Comparison of ENCODE assay signal across 1 cellular context in genomic region chr20:43350694-43351093, GRCh38.
TF ChIP-seq lines count a peak whose summit lies in the region.

No MANE protein-coding gene starts in this region.

TF ChIP-seq in HEK293, 187 proteins besides CTCF, POLR2A, EP300 and RAD21 (continued from another document):
- TF ChIP-seq ZNF433 (tag by site-specific recombination; IDR thresholded peaks at IDR 0.05; ENCODE audit: low read depth), result 0 out of 2 replicates have a peak, but pooled peaks have one; percentile 13
